10 cellular contexts compared by ENCODE assay signal in genomic region chr2:233165895-233166661, GRCh38.
DNase-seq lines count a peak whose midpoint lies in the region; ATAC-seq, FAIRE-seq and TF ChIP-seq lines count a peak whose summit lies in the region.
"Had no signal": no experiment of that assay in that cellular context is flagged by ENCODE, and none has a peak within 500 bp of the region (broad histone marks: within the 10 kb centered on the region; RNA-seq: fewer than 3 reads in every experiment).

No MANE protein-coding gene starts in this region.

- H3K4me3 Mint-ChIP-seq in astrocyte (ENCODE audit: unreplicated experiment): no peak overlapping the region
- no peak overlapping the region for H3K4me3 Mint-ChIP-seq in endothelial cell (ENCODE audit: unreplicated experiment)
- H3K4me3 Mint-ChIP-seq: memory B cell had no signal

- H2AFZ ChIP-seq in astrocyte (ENCODE audit: low read depth, low read length): peak overlapping the region; percentile 34

- H3K9me3 ChIP-seq in MG63 (no peaks in the 10 kb centered on the region), astrocyte (ENCODE audit: insufficient read depth, low read depth, low read length) (no peaks in the 10 kb centered on the region), right lobe of liver (no peaks in the 10 kb centered on the region)

- intact Hi-C loops in right lobe of liver (cut with DNase I): no loop called here

- ATAC-seq in right lobe of liver (peak; percentile 62 to 77 (median 73)), GM18858 (IDR thresholded peaks at IDR 0.05; ENCODE audit: unreplicated experiment) (no peak)

- no peak overlapping the region for H3K4me3 ChIP-seq in MG63
- H3K4me3 ChIP-seq in astrocyte (ENCODE audit: insufficient read depth, low read depth, low read length): no peak overlapping the region
- no peak overlapping the region for H3K4me3 ChIP-seq in right lobe of liver

- H3K9me3 Mint-ChIP-seq in astrocyte (ENCODE audit: unreplicated experiment) (no peaks in the 10 kb centered on the region), endothelial cell (ENCODE audit: unreplicated experiment) (no peaks in the 10 kb centered on the region)
- H3K9me3 Mint-ChIP-seq: memory B cell had no signal

- H3K36me3 Mint-ChIP-seq in astrocyte (ENCODE audit: low read depth, unreplicated experiment) (peaks cover 2% of the 10 kb centered on the region), endothelial cell (ENCODE audit: low read depth, unreplicated experiment) (peaks cover 28% of the 10 kb centered on the region)

- H3K79me2 ChIP-seq in astrocyte (ENCODE audit: insufficient read depth, low read length): no peaks in the 10 kb centered on the region

- H3K9ac ChIP-seq in astrocyte (ENCODE audit: low read length): no peak overlapping the region

- H3K27me3 Mint-ChIP-seq in astrocyte (ENCODE audit: low read depth, unreplicated experiment): peaks cover 25% of the 10 kb centered on the region
- peaks cover 7% of the 10 kb centered on the region for H3K27me3 Mint-ChIP-seq in endothelial cell (ENCODE audit: unreplicated experiment)
- H3K27me3 Mint-ChIP-seq: memory B cell had no signal

- TF ChIP-seq CTCF in astrocyte (IDR thresholded peaks at IDR 0.05; ENCODE audit: insufficient read depth, low read depth, low read length): no peak
- TF ChIP-seq CTCF in right lobe of liver (IDR thresholded peaks at IDR 0.05): no peak
- TF ChIP-seq CTCF in endothelial cell (IDR thresholded peaks at IDR 0.05; ENCODE audit: unreplicated experiment): no peak

- H3K27ac ChIP-seq in astrocyte (ENCODE audit: low read depth, low read length) (no peak overlapping the region), right lobe of liver (no peak overlapping the region)

- H3K36me3 ChIP-seq in MG63 (no peaks in the 10 kb centered on the region), astrocyte (ENCODE audit: insufficient read depth, low read length) (no peaks in the 10 kb centered on the region), right lobe of liver (no peaks in the 10 kb centered on the region)

- TF ChIP-seq POLR2A in right lobe of liver (IDR thresholded peaks at IDR 0.05): no peak

- DNase-seq in AML-193 (lab: John Stamatoyannopoulos, UW): peak; percentile 97 to 98
- peak; percentile 99 for DNase-seq in MG63
- DNase-seq in astrocyte (ENCODE audit: low read depth): no peak
- peak; percentile 61 to 76 (median 66) for DNase-seq in right lobe of liver
- DNase-seq in endothelial cell (ENCODE audit: low spot score): no peak
- DNase-seq in midbrain (lab: John Stamatoyannopoulos, UW): no peak
- DNase-seq in GM03348 (ENCODE audit: low spot score): no peak

- FAIRE-seq in astrocyte (lab: Jason Lieb, UNC): no peak
- FAIRE-seq: TTC549 had no signal

- H3K4me1 ChIP-seq in astrocyte (ENCODE audit: insufficient read depth, low read length): peaks cover 8% of the 10 kb centered on the region
- no peaks in the 10 kb centered on the region for H3K4me1 ChIP-seq in right lobe of liver

- no peaks in the 10 kb centered on the region for H3K4me1 Mint-ChIP-seq in astrocyte (ENCODE audit: low read depth, unreplicated experiment)
- peaks cover 6% of the 10 kb centered on the region for H3K4me1 Mint-ChIP-seq in endothelial cell (ENCODE audit: unreplicated experiment)

- WGBS in right lobe of liver (ENCODE audit: insufficient coverage, low coverage, low lambda C conversion rate, missing lambda C conversion rate): 28% methylated on average over 18 of the region's 19 CpGs

- no peaks in the 10 kb centered on the region for H4K20me1 ChIP-seq in astrocyte (ENCODE audit: insufficient read depth, low read length)

- no peak overlapping the region for H3K27ac Mint-ChIP-seq in astrocyte (ENCODE audit: unreplicated experiment)
- H3K27ac Mint-ChIP-seq in endothelial cell (ENCODE audit: unreplicated experiment): no peak overlapping the region
- H3K27ac Mint-ChIP-seq: memory B cell had no signal

- no peaks in the 10 kb centered on the region for H3K27me3 ChIP-seq in MG63
- H3K27me3 ChIP-seq in astrocyte (ENCODE audit: insufficient read depth, low read length): peaks cover 8% of the 10 kb centered on the region
- no peaks in the 10 kb centered on the region for H3K27me3 ChIP-seq in right lobe of liver

- H3K4me2 ChIP-seq in astrocyte (ENCODE audit: low read length): peak overlapping the region; percentile 31

Comparison
In these comparisons a context has a peak if more than half of its experiments do, and no peak if none do; other contexts are left out.
1. DNase-seq: peak in AML-193 (2 of 2), MG63 (single experiment) and right lobe of liver (3 of 3); none in astrocyte (single experiment), endothelial cell (single experiment), midbrain (single experiment) and GM03348 (single experiment).